Comparison of ENCODE assay signal across 19 cellular contexts in the genomic region with DNA sequence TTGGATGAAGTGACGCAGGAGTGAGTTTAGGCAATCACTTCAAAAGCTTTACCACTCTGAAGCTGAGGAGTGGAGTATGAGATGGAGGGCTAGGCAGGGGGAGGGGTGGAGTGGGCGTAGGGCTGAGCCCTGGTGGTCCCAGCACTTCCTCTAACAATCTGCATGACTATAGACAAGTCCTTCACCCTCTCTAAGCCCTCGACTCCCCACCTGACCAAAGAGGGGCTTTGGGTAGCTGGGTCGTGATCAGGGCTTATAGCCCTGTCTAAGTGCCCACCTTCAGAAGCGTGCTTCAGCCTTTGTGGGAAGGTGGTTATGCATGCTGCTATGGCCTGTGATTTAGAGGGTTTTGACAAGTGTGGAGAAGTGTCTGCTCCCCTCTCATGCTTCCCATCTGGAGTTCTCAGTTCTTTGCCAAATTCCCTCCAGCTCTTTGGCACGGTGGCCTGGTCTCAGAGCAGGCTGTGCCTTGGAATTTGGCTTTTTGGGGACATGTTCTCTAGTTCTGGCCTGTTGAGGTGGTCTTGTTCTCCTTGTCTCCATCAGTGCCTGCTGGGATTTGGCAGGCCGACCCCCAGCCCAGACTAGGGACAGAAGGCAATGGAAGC. TPM values are rescaled to one million over a fixed set of nuclear protein-coding genes. Genes with fewer than 3 reads are reported as not detected.
DNase-seq lines count a peak whose midpoint lies in the region; ATAC-seq and TF ChIP-seq lines count a peak whose summit lies in the region.
"Had no signal": no experiment of that assay in that cellular context is flagged by ENCODE, and none has a peak within 500 bp of the region (broad histone marks: within the 10 kb centered on the region; RNA-seq: fewer than 3 reads in every experiment).

No MANE protein-coding gene starts in this region.

- H4K91ac ChIP-seq in trophoblast cell (ENCODE audit: low read depth, low read length), result no peak overlapping the region

- H2BK5ac ChIP-seq in trophoblast cell (ENCODE audit: low read depth, low read length, poor library complexity), result no peak overlapping the region

- H3K4me1 Mint-ChIP-seq in stimulated activated memory B cell treated with anti-CD40 and anti-IgM and Interleukin-4, amounts not matched to agents 10 μg/mL and 1 μg/mL and 100 μg/mL, for 72 hours, result no peaks in the 10 kb centered on the region

- H3K27ac Mint-ChIP-seq in stimulated activated memory B cell treated with anti-CD40 and anti-IgM and Interleukin-4, amounts not matched to agents 10 μg/mL and 1 μg/mL and 100 μg/mL, for 72 hours, result no peak overlapping the region

- H3K27me3 ChIP-seq in right cardiac atrium (ENCODE audit: control insufficient read depth, insufficient read depth), result no peaks in the 10 kb centered on the region
- no peaks in the 10 kb centered on the region for H3K27me3 ChIP-seq in tibial artery
- H3K27me3 ChIP-seq in trophoblast cell (ENCODE audit: insufficient read depth, low read length), result no peaks in the 10 kb centered on the region

- no peaks in the 10 kb centered on the region for H3K79me2 ChIP-seq in trophoblast cell (ENCODE audit: control insufficient read depth, insufficient read depth, low read length, poor library complexity)

- no peaks in the 10 kb centered on the region for H3K36me3 Mint-ChIP-seq in stimulated activated memory B cell treated with anti-CD40 and anti-IgM and Interleukin-4, amounts not matched to agents 10 μg/mL and 1 μg/mL and 100 μg/mL, for 72 hours

- H4K12ac ChIP-seq in trophoblast cell (ENCODE audit: low read depth, low read length), result no peak overlapping the region

- ATAC-seq in Right ventricle myocardium superior (ENCODE audit: poor library complexity) (peak; percentile 64), right cardiac atrium (peak; percentile 28 to 72)
- ATAC-seq in stimulated activated memory B cell treated with anti-CD40 and anti-IgM and Interleukin-4, amounts not matched to agents 10 μg/mL and 1 μg/mL and 100 μg/mL, for 72 hours, result peak; percentile 17
- ATAC-seq: PC-3 had no signal

- no peak overlapping the region for H3K4me2 ChIP-seq in trophoblast cell (ENCODE audit: low read length)

- no peak overlapping the region for H3K9ac ChIP-seq in trophoblast cell (ENCODE audit: low read length)
- H3K9ac ChIP-seq: GM23248 had no signal

- TF ChIP-seq CTCF in tibial artery (IDR thresholded peaks at IDR 0.05), result no peak

- H3K9me3 ChIP-seq in right cardiac atrium (ENCODE audit: control insufficient read depth, low read length) (no peaks in the 10 kb centered on the region), tibial artery (no peaks in the 10 kb centered on the region), trophoblast cell (ENCODE audit: insufficient read depth, low read depth, low read length) (no peaks in the 10 kb centered on the region)

- DNase-seq in Right ventricle myocardium superior (no peak), cardiac septum (ENCODE audit: low spot score) (no peak), NCI-H446 (lab: John Stamatoyannopoulos, UW) (peak; percentile 61 to 89), right cardiac atrium (peak in 2 of 3 donors; percentile 66 to 68), tibial artery (no peak), trophoblast cell (no peak), kidney tubule cell (ENCODE audit: low spot score) (no peak)
- DNase-seq: 8988T, COR-L47, DMS53, GM23248, KBM-7, NCI-H1048, NCI-H146, NCI-H2107, NCI-H226, PC-3 had no signal

- no peak overlapping the region for H2BK120ac ChIP-seq in trophoblast cell (ENCODE audit: insufficient read depth, low read length, poor library complexity)

- no peak overlapping the region for H2AFZ ChIP-seq in trophoblast cell (ENCODE audit: insufficient read depth, low read length, poor library complexity)
- H2AFZ ChIP-seq: GM23248 had no signal

- no peak overlapping the region for H3K4ac ChIP-seq in trophoblast cell (ENCODE audit: low read depth, low read length)

- intact Hi-C loops in Right ventricle myocardium superior (cut with DNase I) (no loop called here), cardiac septum (cut with DNase I) (no loop called here), right cardiac atrium (cut with DNase I) (no loop called here), tibial artery (cut with DNase I; ENCODE audit: low total_unique reads) (no loop called here)

- H3K4me3 ChIP-seq in right cardiac atrium (ENCODE audit: low read length) (no peak overlapping the region), tibial artery (no peak overlapping the region), trophoblast cell (ENCODE audit: low read depth, low read length) (no peak overlapping the region)
- H3K4me3 ChIP-seq: GM23248 had no signal

- H2AK5ac ChIP-seq in trophoblast cell (ENCODE audit: low read length), result no peak overlapping the region

- H3K27ac ChIP-seq in right cardiac atrium (ENCODE audit: low read length) (no peak overlapping the region), tibial artery (no peak overlapping the region), trophoblast cell (ENCODE audit: low read depth, low read length) (no peak overlapping the region)
- H3K27ac ChIP-seq: C4-2B, GM23248 had no signal

- no peak overlapping the region for H3K18ac ChIP-seq in trophoblast cell (ENCODE audit: low read length)

- no peak overlapping the region for H3K14ac ChIP-seq in trophoblast cell (ENCODE audit: low read length)

- no peak overlapping the region for H4K8ac ChIP-seq in trophoblast cell (ENCODE audit: low read depth, low read length)

- H3K79me1 ChIP-seq in trophoblast cell (ENCODE audit: low read length), result no peaks in the 10 kb centered on the region

- H3K4me1 ChIP-seq in right cardiac atrium (ENCODE audit: control insufficient read depth, insufficient read depth, low read length) (no peaks in the 10 kb centered on the region), tibial artery (no peaks in the 10 kb centered on the region), trophoblast cell (ENCODE audit: control insufficient read depth in 1 of 2, insufficient read depth in 2 of 2, low read length in 2 of 2) (no peaks in the 10 kb centered on the region)

- no peak overlapping the region for H2BK12ac ChIP-seq in trophoblast cell (ENCODE audit: low read length)

- H3K27me3 Mint-ChIP-seq in stimulated activated memory B cell treated with anti-CD40 and anti-IgM and Interleukin-4, amounts not matched to agents 10 μg/mL and 1 μg/mL and 100 μg/mL, for 72 hours, result peaks cover 3% of the 10 kb centered on the region

- H3K23ac ChIP-seq in trophoblast cell (ENCODE audit: low read length), result no peak overlapping the region

- 80% methylated on average over 7 of the region's 7 CpGs for WGBS in right cardiac atrium
- WGBS in trophoblast cell (ENCODE audit: extremely low coverage, insufficient coverage, insufficient read length), result no CpG with 5 or more reads among the region's 7 CpGs

- H3K9me3 Mint-ChIP-seq in stimulated activated memory B cell treated with anti-CD40 and anti-IgM and Interleukin-4, amounts not matched to agents 10 μg/mL and 1 μg/mL and 100 μg/mL, for 72 hours, result no peaks in the 10 kb centered on the region

- H3K36me3 ChIP-seq in tibial artery (no peaks in the 10 kb centered on the region), trophoblast cell (ENCODE audit: control insufficient read depth in 1 of 2, insufficient read depth in 2 of 2, low read length in 2 of 2) (no peaks in the 10 kb centered on the region)

- no peak overlapping the region for H3K4me3 Mint-ChIP-seq in stimulated activated memory B cell treated with anti-CD40 and anti-IgM and Interleukin-4, amounts not matched to agents 10 μg/mL and 1 μg/mL and 100 μg/mL, for 72 hours

RNA-seq across cellular contexts. Expression of gene ACTBL2, which starts 53.0 kb away (rescaled TPM):
- total RNA-seq in Right ventricle myocardium superior, result not detected
- not detected for total RNA-seq in cardiac septum
- total RNA-seq in right cardiac atrium, result not detected
- not detected for polyA plus RNA-seq in right cardiac atrium
- 0.99 and 1.1 TPM in 2 replicates for polyA plus RNA-seq in trophoblast cell (2013)

Comparison
In these comparisons a context has a peak if more than half of its experiments do, and no peak if none do; other contexts are left out.
1. DNase-seq: peak in NCI-H446 (2 of 2) and right cardiac atrium (2 of 3); none in Right ventricle myocardium superior (single experiment), cardiac septum (single experiment), tibial artery (0 of 2), trophoblast cell (0 of 2) and kidney tubule cell (single experiment).
2. Peak in every context shown above with its lines, with median percentiles within 50 percentile points of each other: ATAC-seq.